2 cellular contexts compared by ENCODE assay signal in the genomic region with DNA sequence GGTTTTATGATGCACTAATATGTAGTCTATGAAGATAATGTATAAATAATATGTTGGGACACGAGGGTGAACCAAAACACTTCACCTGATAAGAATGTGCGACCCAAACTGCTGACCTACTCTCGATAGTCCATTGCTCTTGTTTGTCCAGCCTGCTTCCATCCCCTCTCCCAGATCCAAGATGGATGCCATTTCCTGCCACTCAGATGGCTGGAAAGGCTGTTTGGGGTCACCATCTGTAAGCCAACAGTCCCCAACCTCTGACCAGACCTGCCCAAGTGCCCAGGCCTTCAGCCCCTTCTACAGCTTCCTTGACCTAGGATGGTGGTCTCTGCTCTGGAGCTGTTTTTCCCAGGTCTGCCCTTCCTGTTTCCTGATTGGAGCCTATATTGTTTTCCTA.
TF ChIP-seq lines count a peak whose summit lies in the region.

No MANE protein-coding gene starts in this region.

TF ChIP-seq in GM23338, 12 proteins besides CTCF, POLR2A, EP300 and RAD21 (continued from another document):
- TF ChIP-seq, protein P1, sequence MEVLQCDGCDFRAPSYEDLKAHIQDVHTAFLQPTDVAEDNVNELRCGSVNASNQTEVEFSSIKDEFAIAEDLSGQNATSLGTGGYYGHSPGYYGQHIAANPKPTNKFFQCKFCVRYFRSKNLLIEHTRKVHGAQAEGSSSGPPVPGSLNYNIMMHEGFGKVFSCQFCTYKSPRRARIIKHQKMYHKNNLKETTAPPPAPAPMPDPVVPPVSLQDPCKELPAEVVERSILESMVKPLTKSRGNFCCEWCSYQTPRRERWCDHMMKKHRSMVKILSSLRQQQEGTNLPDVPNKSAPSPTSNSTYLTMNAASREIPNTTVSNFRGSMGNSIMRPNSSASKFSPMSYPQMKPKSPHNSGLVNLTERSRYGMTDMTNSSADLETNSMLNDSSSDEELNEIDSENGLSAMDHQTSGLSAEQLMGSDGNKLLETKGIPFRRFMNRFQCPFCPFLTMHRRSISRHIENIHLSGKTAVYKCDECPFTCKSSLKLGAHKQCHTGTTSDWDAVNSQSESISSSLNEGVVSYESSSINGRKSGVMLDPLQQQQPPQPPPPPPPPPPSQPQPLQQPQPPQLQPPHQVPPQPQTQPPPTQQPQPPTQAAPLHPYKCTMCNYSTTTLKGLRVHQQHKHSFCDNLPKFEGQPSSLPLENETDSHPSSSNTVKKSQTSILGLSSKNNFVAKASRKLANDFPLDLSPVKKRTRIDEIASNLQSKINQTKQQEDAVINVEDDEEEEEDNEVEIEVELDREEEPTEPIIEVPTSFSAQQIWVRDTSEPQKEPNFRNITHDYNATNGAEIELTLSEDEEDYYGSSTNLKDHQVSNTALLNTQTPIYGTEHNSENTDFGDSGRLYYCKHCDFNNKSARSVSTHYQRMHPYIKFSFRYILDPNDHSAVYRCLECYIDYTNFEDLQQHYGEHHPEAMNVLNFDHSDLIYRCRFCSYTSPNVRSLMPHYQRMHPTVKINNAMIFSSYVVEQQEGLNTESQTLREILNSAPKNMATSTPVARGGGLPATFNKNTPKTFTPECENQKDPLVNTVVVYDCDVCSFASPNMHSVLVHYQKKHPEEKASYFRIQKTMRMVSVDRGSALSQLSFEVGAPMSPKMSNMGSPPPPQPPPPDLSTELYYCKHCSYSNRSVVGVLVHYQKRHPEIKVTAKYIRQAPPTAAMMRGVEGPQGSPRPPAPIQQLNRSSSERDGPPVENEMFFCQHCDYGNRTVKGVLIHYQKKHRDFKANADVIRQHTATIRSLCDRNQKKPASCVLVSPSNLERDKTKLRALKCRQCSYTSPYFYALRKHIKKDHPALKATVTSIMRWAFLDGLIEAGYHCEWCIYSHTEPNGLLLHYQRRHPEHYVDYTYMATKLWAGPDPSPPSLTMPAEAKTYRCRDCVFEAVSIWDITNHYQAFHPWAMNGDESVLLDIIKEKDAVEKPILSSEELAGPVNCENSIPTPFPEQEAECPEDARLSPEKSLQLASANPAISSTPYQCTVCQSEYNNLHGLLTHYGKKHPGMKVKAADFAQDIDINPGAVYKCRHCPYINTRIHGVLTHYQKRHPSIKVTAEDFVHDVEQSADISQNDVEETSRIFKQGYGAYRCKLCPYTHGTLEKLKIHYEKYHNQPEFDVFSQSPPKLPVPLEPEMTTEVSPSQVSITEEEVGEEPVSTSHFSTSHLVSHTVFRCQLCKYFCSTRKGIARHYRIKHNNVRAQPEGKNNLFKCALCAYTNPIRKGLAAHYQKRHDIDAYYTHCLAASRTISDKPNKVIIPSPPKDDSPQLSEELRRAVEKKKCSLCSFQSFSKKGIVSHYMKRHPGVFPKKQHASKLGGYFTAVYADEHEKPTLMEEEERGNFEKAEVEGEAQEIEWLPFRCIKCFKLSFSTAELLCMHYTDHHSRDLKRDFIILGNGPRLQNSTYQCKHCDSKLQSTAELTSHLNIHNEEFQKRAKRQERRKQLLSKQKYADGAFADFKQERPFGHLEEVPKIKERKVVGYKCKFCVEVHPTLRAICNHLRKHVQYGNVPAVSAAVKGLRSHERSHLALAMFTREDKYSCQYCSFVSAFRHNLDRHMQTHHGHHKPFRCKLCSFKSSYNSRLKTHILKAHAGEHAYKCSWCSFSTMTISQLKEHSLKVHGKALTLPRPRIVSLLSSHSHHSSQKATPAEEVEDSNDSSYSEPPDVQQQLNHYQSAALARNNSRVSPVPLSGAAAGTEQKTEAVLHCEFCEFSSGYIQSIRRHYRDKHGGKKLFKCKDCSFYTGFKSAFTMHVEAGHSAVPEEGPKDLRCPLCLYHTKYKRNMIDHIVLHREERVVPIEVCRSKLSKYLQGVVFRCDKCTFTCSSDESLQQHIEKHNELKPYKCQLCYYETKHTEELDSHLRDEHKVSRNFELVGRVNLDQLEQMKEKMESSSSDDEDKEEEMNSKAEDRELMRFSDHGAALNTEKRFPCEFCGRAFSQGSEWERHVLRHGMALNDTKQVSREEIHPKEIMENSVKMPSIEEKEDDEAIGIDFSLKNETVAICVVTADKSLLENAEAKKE (CRISPR knock-in tag; IDR thresholded peaks at IDR 0.05), result no peak
- TF ChIP-seq NANOG (IDR thresholded peaks at IDR 0.05; ENCODE audit: borderline replicate concordance) (no peak), ZNF114 (CRISPR knock-in tag; IDR thresholded peaks at IDR 0.05) (no peak), STAT1 (IDR thresholded peaks at IDR 0.05; ENCODE audit: unreplicated experiment) (no peak), POLR2AphosphoS5 (IDR thresholded peaks at IDR 0.05; ENCODE audit: low read depth) (no peak), ZNF331 (CRISPR knock-in tag; IDR thresholded peaks at IDR 0.05; ENCODE audit: low read depth) (no peak)

TF ChIP-seq in HCT116, 20 proteins besides CTCF, POLR2A, EP300 and RAD21 (continued from another document):
- TF ChIP-seq ELF1 (IDR thresholded peaks at IDR 0.05; ENCODE audit: borderline replicate concordance, low read depth), result no peak
- no peak for TF ChIP-seq EZH2phosphoT487 (IDR thresholded peaks at IDR 0.05; ENCODE audit: borderline replicate concordance)
- no peak for TF ChIP-seq EGR1 (IDR thresholded peaks at IDR 0.05; ENCODE audit: low read depth)
- no peak for TF ChIP-seq ZFX (IDR thresholded peaks at IDR 0.05)
- TF ChIP-seq TCF7L2 (IDR thresholded peaks at IDR 0.05; ENCODE audit: borderline replicate concordance, extremely low read depth, insufficient read depth, insufficient read length), result no peak
- TF ChIP-seq SP1 (IDR thresholded peaks at IDR 0.05; ENCODE audit: low read depth), result no peak
